ENCODE assay signal across 12 cellular contexts in the genomic region with DNA sequence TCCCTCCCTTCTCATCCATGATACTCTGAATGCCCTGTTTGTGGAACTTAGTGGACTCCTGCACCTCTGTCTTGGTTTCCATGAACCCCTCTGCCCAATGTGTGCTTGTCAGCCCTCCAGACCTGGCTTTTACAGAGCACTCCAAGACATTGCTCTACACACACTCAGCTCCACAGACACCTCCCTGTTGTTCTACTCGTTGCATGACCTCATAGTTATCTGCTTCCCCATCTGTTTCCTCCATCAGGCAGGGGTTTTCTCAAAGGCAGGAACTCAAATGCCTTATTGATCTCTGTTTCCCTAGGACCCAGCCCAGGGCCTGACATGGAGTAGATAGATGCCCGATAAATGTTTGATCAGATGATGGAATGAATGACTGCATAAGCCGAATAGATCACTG. TPM values are rescaled to one million over a fixed set of nuclear protein-coding genes. Genes with fewer than 3 reads are reported as not detected.
DNase-seq lines count a peak whose midpoint lies in the region; ATAC-seq and TF ChIP-seq lines count a peak whose summit lies in the region.
"Had no signal": no experiment of that assay in that cellular context is flagged by ENCODE, and none has a peak within 500 bp of the region (broad histone marks: within the 10 kb centered on the region; RNA-seq: fewer than 3 reads in every experiment).

No MANE protein-coding gene starts in this region.

- DNase-seq in AG20443 (ENCODE audit: low spot score), result peak; percentile 34
- DNase-seq in KG1 (lab: John Stamatoyannopoulos, UW), result peak; percentile 32
- no peak for DNase-seq in body of pancreas
- DNase-seq in mesendoderm, result peak; percentile 42
- no peak for DNase-seq in NCI-H2107 (lab: John Stamatoyannopoulos, UW)
- DNase-seq in 8988T, result no peak
- DNase-seq: islet precursor cell; NCI-H510A treated with DMSO at 0.1 percent for 48 hours; stimulated activated CD4-positive, alpha-beta T cell treated with anti-CD3 and anti-CD28 coated beads, Interleukin-2, amount 100 ng/mL, for 24 hours had no signal

- H3K27ac ChIP-seq in body of pancreas (no peak overlapping the region), mesendoderm (ENCODE audit: low read depth, low read length) (no peak overlapping the region)
- H3K27ac ChIP-seq: cardiac muscle cell had no signal

- H2AK5ac ChIP-seq in mesendoderm (ENCODE audit: low read length), result no peak overlapping the region

- no peak overlapping the region for H3K4me3 ChIP-seq in body of pancreas
- H3K4me3 ChIP-seq in mesendoderm (ENCODE audit: low read length), result no peak overlapping the region
- H3K4me3 ChIP-seq: cardiac muscle cell had no signal

- H3K4me2 ChIP-seq in mesendoderm (ENCODE audit: low read length), result no peak overlapping the region

- H3K4ac ChIP-seq in mesendoderm (ENCODE audit: low read depth, low read length), result no peak overlapping the region

- no peak overlapping the region for H3K56ac ChIP-seq in mesendoderm (ENCODE audit: low read length)

- WGBS in body of pancreas, 2 donors, result 39 to 68% methylated on average over 3 of the region's 3 CpGs
- WGBS in mesendoderm (ENCODE audit: extremely low coverage, insufficient coverage, low lambda C conversion rate), result no CpG with 5 or more reads among the region's 3 CpGs

- H2BK5ac ChIP-seq in mesendoderm (ENCODE audit: low read length), result no peak overlapping the region

- TF ChIP-seq CTCF in body of pancreas (IDR thresholded peaks at IDR 0.05), result no peak

- no peak overlapping the region for H3K9ac ChIP-seq in mesendoderm (ENCODE audit: low read length)

- peaks cover 60% of the 10 kb centered on the region for H3K79me1 ChIP-seq in mesendoderm (ENCODE audit: low read length)

- no peak for TF ChIP-seq POLR2A in body of pancreas (IDR thresholded peaks at IDR 0.05)

- peaks cover 97% of the 10 kb centered on the region for H3K79me2 ChIP-seq in mesendoderm (ENCODE audit: control insufficient read depth, insufficient read depth, low read length)

- no peaks in the 10 kb centered on the region for H3K9me3 ChIP-seq in body of pancreas

- no peak overlapping the region for H4K8ac ChIP-seq in mesendoderm (ENCODE audit: low read depth, low read length)

- H3K4me1 ChIP-seq in body of pancreas (peaks cover 14% of the 10 kb centered on the region), mesendoderm (ENCODE audit: control insufficient read depth, low read depth, low read length) (no peaks in the 10 kb centered on the region)

- no peak overlapping the region for H3K23ac ChIP-seq in mesendoderm (ENCODE audit: low read length)

- H4K5ac ChIP-seq in mesendoderm (ENCODE audit: low read length), result no peak overlapping the region

- ATAC-seq in body of pancreas (peak; percentile 53), GM19328 (IDR thresholded peaks at IDR 0.05; ENCODE audit: unreplicated experiment) (no peak), HG03460 (IDR thresholded peaks at IDR 0.05; ENCODE audit: unreplicated experiment) (no peak)

- H3K18ac ChIP-seq in mesendoderm (ENCODE audit: low read length), result no peak overlapping the region

- H2BK120ac ChIP-seq in mesendoderm (ENCODE audit: low read depth, low read length), result no peak overlapping the region

- H3K36me3 ChIP-seq in body of pancreas (replicated peaks in 1 of 2; ENCODE audit: insufficient read depth in 1 of 2, low read depth in 2 of 2) (no peaks in the 10 kb centered on the region), mesendoderm (ENCODE audit: control insufficient read depth, insufficient read depth, low read length) (no peaks in the 10 kb centered on the region)
- H3K36me3 ChIP-seq: cardiac muscle cell had no signal

- H3K27me3 ChIP-seq in body of pancreas (no peaks in the 10 kb centered on the region), mesendoderm (ENCODE audit: insufficient read depth, low read length, poor library complexity) (no peaks in the 10 kb centered on the region)
- H3K27me3 ChIP-seq: cardiac muscle cell had no signal

- no peak overlapping the region for H2BK15ac ChIP-seq in mesendoderm (replicated peaks; ENCODE audit: low read depth)

- intact Hi-C loops in body of pancreas (cut with DNase I), result no loop called here

RNA-seq across cellular contexts. Expression of a gene that starts 13.3 kb away (rescaled TPM):
- 10 to 100 TPM; 40.0 to 87.7 TPM for total RNA-seq in body of pancreas
- 62.4 TPM for polyA plus RNA-seq in mesendoderm (2013, experiment 1 of 2)
- 60.0 TPM for polyA plus RNA-seq in mesendoderm (2013, experiment 2 of 2)

Comparison
In these comparisons a context has a peak if more than half of its experiments do, and no peak if none do; other contexts are left out.
1. DNase-seq: peak in AG20443 (single experiment), KG1 (single experiment) and mesendoderm (single experiment); none in body of pancreas (0 of 4), NCI-H2107 (single experiment) and 8988T (single experiment).